Comparison of ENCODE assay signal across 1 cellular context in genomic region chr6:136180729-136181128, GRCh38.
TF ChIP-seq lines count a peak whose summit lies in the region.

No MANE protein-coding gene starts in this region.

TF ChIP-seq in H1, 55 proteins besides CTCF, POLR2A, EP300 and RAD21 (continued from another document):
- no peak for TF ChIP-seq ATF2 (IDR thresholded peaks at IDR 0.05; ENCODE audit: low read length)
